Comparison of ENCODE assay signal across 11 cellular contexts in the genomic region with DNA sequence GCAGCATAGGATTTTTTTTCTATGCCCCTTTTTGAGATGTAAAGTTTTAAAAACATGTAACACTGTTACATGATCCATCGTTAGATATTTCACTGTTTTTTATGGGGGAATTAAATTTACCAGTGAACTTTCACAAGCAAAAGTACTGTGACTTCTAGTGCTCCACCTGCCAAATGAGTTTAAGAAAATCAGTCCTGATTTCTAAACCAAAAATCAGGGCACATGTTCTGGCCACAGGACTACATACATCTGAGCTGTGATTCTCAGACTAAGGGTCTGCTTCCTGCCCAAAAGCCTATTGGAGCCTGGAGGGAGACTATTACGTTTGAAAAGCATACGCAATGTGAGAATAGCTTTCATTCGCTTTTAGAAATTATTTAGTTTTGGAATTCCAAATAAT. TPM values are rescaled to one million over a fixed set of nuclear protein-coding genes. Genes with fewer than 3 reads are reported as not detected.
DNase-seq lines count a peak whose midpoint lies in the region; ATAC-seq, FAIRE-seq and TF ChIP-seq lines count a peak whose summit lies in the region.
"Had no signal": no experiment of that assay in that cellular context is flagged by ENCODE, and none has a peak within 500 bp of the region (broad histone marks: within the 10 kb centered on the region; RNA-seq: fewer than 3 reads in every experiment).

No MANE protein-coding gene starts in this region.

- no peak overlapping the region for H3K14ac ChIP-seq in H9 (ENCODE audit: insufficient read depth, low read length)

- H3K4ac ChIP-seq in H9 (ENCODE audit: low read depth, low read length): no peak overlapping the region

- H3K4me3 ChIP-seq in endothelial cell of umbilical vein (replicated peaks in 1 of 3; ENCODE audit: insufficient read depth in 1 of 3, low read depth in 1 of 3, low read length in 3 of 3): no peak overlapping the region
- H3K4me3 ChIP-seq: BLaER1 had no signal

- no peak overlapping the region for H2BK120ac ChIP-seq in H9 (ENCODE audit: low read depth, low read length, poor library complexity, severe bottlenecking)

- no peak overlapping the region for H4K91ac ChIP-seq in H9 (ENCODE audit: insufficient read length, low read depth, low read length)

- H2BK5ac ChIP-seq in H9 (ENCODE audit: insufficient read length, low read length): no peak overlapping the region

- no CpG with 5 or more reads among the region's 4 CpGs for WGBS in H9 (ENCODE audit: extremely low coverage, insufficient read length, low lambda C conversion rate)

- H3K27me3 ChIP-seq in H9 (ENCODE audit: insufficient read depth, low read length): no peaks in the 10 kb centered on the region
- no peaks in the 10 kb centered on the region for H3K27me3 ChIP-seq in endothelial cell of umbilical vein (ENCODE audit: control insufficient read depth in 2 of 2, insufficient read depth in 2 of 2, low read length in 2 of 2)
- H3K27me3 ChIP-seq: BLaER1 had no signal

- no peaks in the 10 kb centered on the region for H3K36me3 ChIP-seq in endothelial cell of umbilical vein (ENCODE audit: control insufficient read depth in 2 of 2, extremely low read depth in 1 of 2, insufficient read depth in 2 of 2, low read length in 2 of 2)
- H3K36me3 ChIP-seq: BLaER1 had no signal

- peak overlapping the region; percentile 7 for H3K4me2 ChIP-seq in H9 (ENCODE audit: insufficient read depth, insufficient read length, low read length)
- no peak overlapping the region for H3K4me2 ChIP-seq in endothelial cell of umbilical vein (ENCODE audit: insufficient read depth, low read length)
- H3K4me2 ChIP-seq: BLaER1 had no signal

- no peak overlapping the region for H3K27ac Mint-ChIP-seq in H9
- H3K27ac Mint-ChIP-seq: IgD-negative memory B cell had no signal

- H2BK20ac ChIP-seq in H9 (ENCODE audit: low read depth, low read length, poor library complexity, severe bottlenecking): no peak overlapping the region

- no peak overlapping the region for H2BK12ac ChIP-seq in H9 (ENCODE audit: insufficient read length, low read depth, low read length)

- CTCF ChIA-PET in RWPE1 (lab: Yijun Ruan, JAX): no interaction called here
- CTCF ChIA-PET in endothelial cell of umbilical vein (lab: Charles Lee): interaction anchor here (0.7 to 2.9 kb wide), 10 partner anchors 14 to 481 kb away, joined by 3 to 22 read pairs (median 5); no protein-coding TSS in a partner anchor

- H3K9me1 ChIP-seq in endothelial cell of umbilical vein (replicated peaks; ENCODE audit: control insufficient read depth, extremely low read depth, insufficient read depth, low read length): no peaks in the 10 kb centered on the region

- no peaks in the 10 kb centered on the region for H3K23me2 ChIP-seq in H9 (ENCODE audit: insufficient read length, low read depth, low read length, poor library complexity, severe bottlenecking)

- H4K5ac ChIP-seq in H9 (ENCODE audit: insufficient read length, low read depth, low read length): no peak overlapping the region

- H3K9me3 ChIP-seq in H9 (ENCODE audit: control insufficient read depth, low read depth, low read length): no peaks in the 10 kb centered on the region
- H3K9me3 ChIP-seq in endothelial cell of umbilical vein (replicated peaks; ENCODE audit: control insufficient read depth, insufficient read depth, low read length): no peaks in the 10 kb centered on the region
- H3K9me3 ChIP-seq: BLaER1 had no signal

- dilution Hi-C loops in endothelial cell of umbilical vein (cut with MboI; ENCODE audit: extremely low pct_ligation_motif_present, low sequenced_read_pairs): no loop called here

- H3K9ac ChIP-seq in H9 (ENCODE audit: extremely low read depth, insufficient read length, low read length) (no peak overlapping the region), endothelial cell of umbilical vein (replicated peaks; ENCODE audit: extremely low read depth, insufficient read depth, low read length) (no peak overlapping the region)
- H3K9ac ChIP-seq: BLaER1 had no signal

- no peak overlapping the region for H3K56ac ChIP-seq in H9 (ENCODE audit: insufficient read length, low read depth, low read length)

- no peak overlapping the region for H2BK15ac ChIP-seq in H9 (ENCODE audit: low read depth, low read length)

- H2AK5ac ChIP-seq in H9 (ENCODE audit: insufficient read length, low read length): no peak overlapping the region

- no peak overlapping the region for H2AFZ ChIP-seq in H9 (ENCODE audit: low read length)
- peak overlapping the region; percentile 36 for H2AFZ ChIP-seq in endothelial cell of umbilical vein (ENCODE audit: low read depth, low read length)

- no peak for ATAC-seq in GM21529 (IDR thresholded peaks at IDR 0.05; ENCODE audit: unreplicated experiment)

- no peak for FAIRE-seq in endothelial cell of umbilical vein (lab: Jason Lieb, UNC)

- BruUV-seq in endothelial cell of umbilical vein (replicated peaks; lab: Mats Ljungman, UMichigan): TSS peak; percentile 48

- H3K4me1 ChIP-seq in H9 (ENCODE audit: insufficient read depth, low read length) (no peaks in the 10 kb centered on the region), endothelial cell of umbilical vein (ENCODE audit: control insufficient read depth, extremely low read depth, insufficient read depth, low read length) (peaks cover 5% of the 10 kb centered on the region)

- H3K36me3 Mint-ChIP-seq in H9 (ENCODE audit: insufficient read depth in 1 of 3, low read depth in 3 of 3): no peaks in the 10 kb centered on the region; a peak in 1 of 7 replicates

- H3K79me2 ChIP-seq in H9 (ENCODE audit: insufficient read depth, low read length) (no peaks in the 10 kb centered on the region), endothelial cell of umbilical vein (ENCODE audit: control insufficient read depth, insufficient read depth, low read length) (no peaks in the 10 kb centered on the region)

- no peak for TF ChIP-seq POLR2A in endothelial cell of umbilical vein (IDR thresholded peaks at IDR 0.05; ENCODE audit: low read depth, low read length)

- peaks cover 9 to 16% of the 10 kb centered on the region in 2 experiments for H3K4me1 Mint-ChIP-seq in H9
- H3K4me1 Mint-ChIP-seq: IgD-negative memory B cell had no signal

- no peak overlapping the region for H3T11ph ChIP-seq in H9 (ENCODE audit: low read length)

- in situ Hi-C loops in ACHN (cut with HindIII; ENCODE audit: low pct_ligation_motif_present, low pct_unique_long_range_greater_than_20kb, low sequenced_read_pairs): no loop called here

- TF ChIP-seq CTCF in H9 (conservative IDR thresholded peaks at IDR 0.05) (no peak), RWPE1 (conservative IDR thresholded peaks at IDR 0.05; ENCODE audit: low read depth) (no peak), endothelial cell of umbilical vein (IDR thresholded peaks at IDR 0.05; ENCODE audit: extremely low read depth in 1 of 2, insufficient read depth in 1 of 2, low read depth in 1 of 2, low read length in 2 of 2) (no peak)

- H3K23ac ChIP-seq in H9 (ENCODE audit: insufficient read length, low read depth, low read length): no peak overlapping the region

- intact Hi-C loops in endothelial cell of umbilical vein (cut with micrococcal nuclease): loop anchor here (1.0 kb wide), 3 partner anchors 41 to 83 kb away; no protein-coding TSS in a partner anchor

- no peaks in the 10 kb centered on the region for H3K79me1 ChIP-seq in H9 (ENCODE audit: insufficient read depth, low read depth, low read length, poor library complexity, severe bottlenecking)

- POLR2A ChIA-PET in RWPE1 (lab: Yijun Ruan, JAX; ENCODE audit: low non-redundant PET): no interaction called here
- POLR2A ChIA-PET in endothelial cell of umbilical vein (lab: Charles Lee): no interaction called here

- DNase-seq in H9 (no peak), RWPE1 (ENCODE audit: low spot score) (no peak), endothelial cell of umbilical vein (ENCODE audit: low read depth, low spot score) (no peak), ACHN (no peak), NCI-H226 (no peak)
- DNase-seq: NCI-H1694 had no signal

- H4K20me1 ChIP-seq in H9 (ENCODE audit: control insufficient read depth, insufficient read depth, insufficient read length) (no peaks in the 10 kb centered on the region), endothelial cell of umbilical vein (replicated peaks; ENCODE audit: control insufficient read depth, extremely low read depth, insufficient read depth, low read length) (no peaks in the 10 kb centered on the region)
- H4K20me1 ChIP-seq: BLaER1 had no signal

- no peak overlapping the region for H3K27ac ChIP-seq in H9 (ENCODE audit: insufficient read length, low read depth, low read length)
- peak overlapping the region; percentile 35 for H3K27ac ChIP-seq in RWPE1
- no peak overlapping the region for H3K27ac ChIP-seq in endothelial cell of umbilical vein (ENCODE audit: insufficient read depth, low read depth, low read length)
- H3K27ac ChIP-seq in temporal lobe (ENCODE audit: low read depth, low read length): peak overlapping the region; percentile 6
- H3K27ac ChIP-seq: BLaER1 had no signal

- no peaks in the 10 kb centered on the region for H3K9me3 Mint-ChIP-seq in H9
- H3K9me3 Mint-ChIP-seq: IgD-negative memory B cell had no signal

- H3K4me3 Mint-ChIP-seq in H9: no peak overlapping the region
- H3K4me3 Mint-ChIP-seq: IgD-negative memory B cell had no signal

- H3K18ac ChIP-seq in H9 (ENCODE audit: insufficient read length, low read depth, low read length): no peak overlapping the region

- peaks cover 6% of the 10 kb centered on the region for H3K27me3 Mint-ChIP-seq in H9 (ENCODE audit: low read depth)
- H3K27me3 Mint-ChIP-seq: IgD-negative memory B cell had no signal

- H4K8ac ChIP-seq in H9 (replicated peaks; ENCODE audit: insufficient read length, low read depth, low read length): no peak overlapping the region

RNA-seq across cellular contexts. Expression of gene TMPRSS13, which starts 22.5 kb away (rescaled TPM):
- 0.35 and 0.50 TPM in 2 replicates for total RNA-seq in H9 (2021)
- 0.46 TPM in 1 of 2 replicates, not detected in the other for total RNA-seq in endothelial cell of umbilical vein
- 0.18 and 0.22 TPM in 2 replicates for polyA plus RNA-seq in endothelial cell of umbilical vein
- 0.18 TPM in 2 replicates for polyA plus RNA-seq in endothelial cell of umbilical vein (2011; cell fraction: cytosol; rRNA removed)
- polyA plus RNA-seq in endothelial cell of umbilical vein (2011; cell fraction: nucleus; rRNA removed): 0.28 and 0.33 TPM in 2 replicates
- 0.11 and 0.25 TPM in 2 replicates for polyA plus RNA-seq in endothelial cell of umbilical vein (2012)
- polyA minus RNA-seq in endothelial cell of umbilical vein: 0.10 TPM in 1 of 2 replicates, not detected in the other
- not detected for polyA minus RNA-seq in endothelial cell of umbilical vein (2011; cell fraction: cytosol; rRNA and poly(A)+ RNA removed)
- polyA minus RNA-seq in endothelial cell of umbilical vein (2011; cell fraction: nucleus; rRNA and poly(A)+ RNA removed): 0.24 and 0.38 TPM in 2 replicates
- total RNA-seq in temporal lobe: 0.25 TPM

RNA-seq across cellular contexts. Expression of gene FXYD6, which starts 30.3 kb away (rescaled TPM):
- total RNA-seq in H9 (2021) (16.3 and 18.3 TPM in 2 replicates), endothelial cell of umbilical vein (1.9 and 8.7 TPM in 2 replicates), temporal lobe (149 TPM)
- 1.4 and 2.0 TPM in 2 replicates for polyA plus RNA-seq in endothelial cell of umbilical vein
- polyA plus RNA-seq in endothelial cell of umbilical vein (2011; cell fraction: cytosol; rRNA removed): 1.5 and 2.0 TPM in 2 replicates
- polyA plus RNA-seq in endothelial cell of umbilical vein (2011; cell fraction: nucleus; rRNA removed): 0.85 and 1.0 TPM in 2 replicates
- polyA plus RNA-seq in endothelial cell of umbilical vein (2012): 0.78 TPM in 1 of 2 replicates, not detected in the other
- polyA minus RNA-seq in endothelial cell of umbilical vein: 0.68 and 1.2 TPM in 2 replicates
- polyA minus RNA-seq in endothelial cell of umbilical vein (2011; cell fraction: cytosol; rRNA and poly(A)+ RNA removed): not detected
- polyA minus RNA-seq in endothelial cell of umbilical vein (2011; cell fraction: nucleus; rRNA and poly(A)+ RNA removed): 0.24 TPM in 2 replicates
- total RNA-seq: HT-29 had no signal
- polyA plus RNA-seq: IgD-negative memory B cell had no signal

Comparison
In these comparisons a context has a peak if more than half of its experiments do, and no peak if none do; other contexts are left out.
1. H3K27ac ChIP-seq: peak in RWPE1 (single experiment) and temporal lobe (single experiment); none in H9 (single experiment) and endothelial cell of umbilical vein (single experiment).